8 cellular contexts compared by ENCODE assay signal in the genomic region with DNA sequence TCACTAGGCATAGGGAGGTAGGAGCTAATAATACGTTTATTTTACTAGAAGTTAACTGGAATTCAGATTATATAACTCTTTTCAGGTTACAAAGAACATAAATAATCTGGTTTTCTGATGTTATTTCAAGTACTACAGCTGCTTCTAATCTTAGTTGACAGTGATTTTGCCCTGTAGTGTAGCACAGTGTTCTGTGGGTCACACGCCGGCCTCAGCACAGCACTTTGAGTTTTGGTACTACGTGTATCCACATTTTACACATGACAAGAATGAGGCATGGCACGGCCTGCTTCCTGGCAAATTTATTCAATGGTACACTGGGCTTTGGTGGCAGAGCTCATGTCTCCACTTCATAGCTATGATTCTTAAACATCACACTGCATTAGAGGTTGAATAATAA. TPM values are rescaled to one million over a fixed set of nuclear protein-coding genes. Genes with fewer than 3 reads are reported as not detected.
A peak's percentile ranks its signal among the peaks of the same experiment; 100 is the strongest.
DNase-seq lines count a peak whose midpoint lies in the region; ATAC-seq, FAIRE-seq and TF ChIP-seq lines count a peak whose summit lies in the region.

No MANE protein-coding gene starts in this region.

- intact Hi-C loops in K562 (cut with micrococcal nuclease), result no loop called here
- intact Hi-C loops in testis (cut with DNase I; ENCODE audit: low total_unique reads), result no loop called here
- intact Hi-C loops in left colon (cut with DNase I, micrococcal nuclease), result no loop called here

- no peaks in the 10 kb centered on the region for H3K79me2 ChIP-seq in K562 (ENCODE audit: control insufficient read depth, insufficient read depth, low read length)

- no TSS peak for BruUV-seq in K562 (replicated peaks; lab: Mats Ljungman, UMichigan)

- H3K9me1 ChIP-seq in K562 (ENCODE audit: control insufficient read depth, insufficient read depth, low read length), result no peaks in the 10 kb centered on the region

- no peak for TF ChIP-seq CTCF in K562 (IDR thresholded peaks at IDR 0.05 in 2 of 3, conservative IDR thresholded peaks at IDR 0.05 in 1 of 3; ENCODE audit: insufficient read depth in 2 of 3, low read depth in 1 of 3, low read length in 3 of 3)
- TF ChIP-seq CTCF in testis (IDR thresholded peaks at IDR 0.05), result no peak

- WGBS in K562 (ENCODE audit: insufficient coverage, low coverage, missing lambda C conversion rate), result 53% methylated on average over 5 of the region's 5 CpGs
- 28 to 43% methylated on average over 5 of the region's 5 CpGs for WGBS in testis, 2 donors

- H3K27me3 ChIP-seq in K562 (ENCODE audit: control insufficient read depth in 2 of 2, insufficient read depth in 2 of 2, low read length in 2 of 2) (no peaks in the 10 kb centered on the region), testis (no peaks in the 10 kb centered on the region)

- peak; percentile 16 for DNase-seq in NCI-H2227 (lab: John Stamatoyannopoulos, UW; ENCODE audit: unreplicated experiment)
- DNase-seq in NCI-H2227 treated with DMSO at 0.1 percent for 48 hours (lab: John Stamatoyannopoulos, UW), result no peak
- no peak for DNase-seq in K562 (ENCODE audit: extremely low read depth in 1 of 4, low spot score in 3 of 4)
- DNase-seq in left kidney (ENCODE audit: low read depth, low spot score), result peak; percentile 32
- peak; percentile 36 for DNase-seq in testis
- DNase-seq in left colon, result no peak
- no peak for DNase-seq in stimulated activated CD4-positive, alpha-beta T cell treated with anti-CD3 and anti-CD28 coated beads, Interleukin-2, amount 100 ng/mL, for 24 hours

- peak; percentile 35 for FAIRE-seq in K562 (lab: Jason Lieb, UNC)

- TF ChIP-seq POLR2A in K562 (conservative IDR thresholded peaks at IDR 0.05), result no peak
- no peak for TF ChIP-seq POLR2A in testis (IDR thresholded peaks at IDR 0.05)

- ATAC-seq in K562 (0 out of 3 replicates have a peak, but pooled peaks have one; percentile 6), left colon (no peak), GM19035 (IDR thresholded peaks at IDR 0.05; ENCODE audit: unreplicated experiment) (no peak)

- H3K27ac ChIP-seq in K562 (ENCODE audit: extremely low read depth, low read depth, low read length) (no peak overlapping the region; the same call in 2 of the 3 replicates), testis (peak overlapping the region; percentile 84 to 93)

- H3K9ac ChIP-seq in K562 (ENCODE audit: insufficient read depth in 1 of 2, low read depth in 2 of 2, low read length in 2 of 2), result peak overlapping the region in 1 of 2 experiments; percentile 70; a peak in 2 of 4 replicates

- H3K9me3 ChIP-seq in K562 (replicated peaks; ENCODE audit: control insufficient read depth, insufficient read depth, low read depth, low read length) (no peaks in the 10 kb centered on the region), testis (no peaks in the 10 kb centered on the region)

- TF ChIP-seq EP300 in K562 (IDR thresholded peaks at IDR 0.05; ENCODE audit: low read length), result no peak

- H3K4me1 ChIP-seq in K562 (replicated peaks in 1 of 2; ENCODE audit: control insufficient read depth in 2 of 2, insufficient read depth in 2 of 2, low read length in 2 of 2) (peaks cover 9% of the 10 kb centered on the region in 2 experiments; a peak in 4 of 5 replicates), testis (no peaks in the 10 kb centered on the region)

- in situ Hi-C loops in K562 (cut with MboI), result no loop called here

- TF ChIP-seq RAD21 in K562 (CRISPR knock-in tag; conservative IDR thresholded peaks at IDR 0.05 in 1 of 2, IDR thresholded peaks at IDR 0.05 in 1 of 2), result no peak

- CTCF ChIA-PET in K562 (lab: Yijun Ruan, JAX; ENCODE audit: low intra/inter-chr PET ratio), result no interaction called here

- peak overlapping the region; percentile 84 for H3K4me2 ChIP-seq in K562 (ENCODE audit: insufficient read depth, low read length)

- POLR2A ChIA-PET in K562 (lab: Yijun Ruan, JAX), result interaction anchor here (0.9 to 5.0 kb wide), 14 partner anchors 14 to 481 kb away, joined by 3 to 34 read pairs (median 5); a partner anchor contains a TSS

- H4K20me1 ChIP-seq in K562 (replicated peaks; ENCODE audit: control insufficient read depth, insufficient read depth, low read length), result no peaks in the 10 kb centered on the region

- H2AFZ ChIP-seq in K562 (ENCODE audit: low read depth, low read length), result peak overlapping the region; percentile 90

- H3K4me3 ChIP-seq in K562 (peak overlapping the region; percentile 56; the same call in 1 of the 2 replicates), testis (peak overlapping the region in 1 of 2 donors; percentile 75)

- H3K36me3 ChIP-seq in K562 (ENCODE audit: control insufficient read depth, insufficient read depth, low read length) (no peaks in the 10 kb centered on the region), testis (ENCODE audit: low read depth, missing control alignments) (no peaks in the 10 kb centered on the region)

TF ChIP-seq in K562, 482 proteins besides CTCF, POLR2A, EP300 and RAD21:
- TF ChIP-seq HSF4 (CRISPR knock-in tag; IDR thresholded peaks at IDR 0.05; ENCODE audit: borderline replicate concordance) (no peak), PPARD (CRISPR knock-in tag; IDR thresholded peaks at IDR 0.05) (no peak), KLF1 (tag; IDR thresholded peaks at IDR 0.05) (no peak), SNRNP70 (optimal IDR thresholded peaks at IDR 0.05; ENCODE audit: low read depth, low read length) (no peak), ELF2 (CRISPR knock-in tag; IDR thresholded peaks at IDR 0.05) (no peak), ZNF224 (CRISPR knock-in tag; IDR thresholded peaks at IDR 0.05) (no peak), DDX20 (tag; IDR thresholded peaks at IDR 0.05; ENCODE audit: low read depth) (0 out of 2 replicates have a peak, but pooled peaks have one; percentile 15), RBM25 (IDR thresholded peaks at IDR 0.05; ENCODE audit: low read depth, low read length, severe bottlenecking) (no peak), CHD4 (IDR thresholded peaks at IDR 0.05; ENCODE audit: insufficient read depth, insufficient replicate concordance, low read depth, low read length, poor library complexity, severe bottlenecking) (no peak), ELF1 (tag; IDR thresholded peaks at IDR 0.05) (peak; percentile 4; the same call in 1 of the 2 replicates), RFX5 (IDR thresholded peaks at IDR 0.05; ENCODE audit: low read depth, low read length) (no peak), MAFF (IDR thresholded peaks at IDR 0.05; ENCODE audit: low read length) (no peak), TAF15 (IDR thresholded peaks at IDR 0.05; ENCODE audit: low read depth, low read length) (no peak), MTA2 (IDR thresholded peaks at IDR 0.05; ENCODE audit: low read depth) (no peak)
- TF ChIP-seq, protein P1, sequence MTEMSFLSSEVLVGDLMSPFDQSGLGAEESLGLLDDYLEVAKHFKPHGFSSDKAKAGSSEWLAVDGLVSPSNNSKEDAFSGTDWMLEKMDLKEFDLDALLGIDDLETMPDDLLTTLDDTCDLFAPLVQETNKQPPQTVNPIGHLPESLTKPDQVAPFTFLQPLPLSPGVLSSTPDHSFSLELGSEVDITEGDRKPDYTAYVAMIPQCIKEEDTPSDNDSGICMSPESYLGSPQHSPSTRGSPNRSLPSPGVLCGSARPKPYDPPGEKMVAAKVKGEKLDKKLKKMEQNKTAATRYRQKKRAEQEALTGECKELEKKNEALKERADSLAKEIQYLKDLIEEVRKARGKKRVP (CRISPR knock-in tag; IDR thresholded peaks at IDR 0.05), result no peak
- TF ChIP-seq, protein P2, sequence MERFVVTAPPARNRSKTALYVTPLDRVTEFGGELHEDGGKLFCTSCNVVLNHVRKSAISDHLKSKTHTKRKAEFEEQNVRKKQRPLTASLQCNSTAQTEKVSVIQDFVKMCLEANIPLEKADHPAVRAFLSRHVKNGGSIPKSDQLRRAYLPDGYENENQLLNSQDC (CRISPR knock-in tag; IDR thresholded peaks at IDR 0.05), result no peak
TF ChIP-seq in K562: peak in this region for 2.

RNA-seq across cellular contexts. Expression of a gene that starts 1.1 kb away (rescaled TPM):
- total RNA-seq in K562 (2011; cell fraction: chromatin; rRNA removed; ENCODE audit: low replicate concordance), result 2.3 and 3.3 TPM in 2 replicates
- 1.3 and 2.2 TPM in 2 replicates for total RNA-seq in K562 (2011; cell fraction: nucleolus; rRNA removed)
- total RNA-seq in K562 (2011; cell fraction: nucleoplasm; rRNA removed), result 2.1 and 3.3 TPM in 2 replicates
- total RNA-seq in K562 (2014; rRNA removed), result 0.14 and 0.73 TPM in 2 replicates
- total RNA-seq in K562 (2014; rRNA removed; fragmentation: Illumina TruSeq; extraction: Trizol), result 0.76 and 1.1 TPM in 2 replicates
- 1.2 and 1.3 TPM in 2 replicates for total RNA-seq in K562 (2015; rRNA removed; fragmentation: Illumina TruSeq; extraction: Trizol)
- 0.58 and 0.98 TPM in 2 replicates for total RNA-seq in K562 (2021)
- 0.54 and 1.1 TPM in 2 replicates for polyA plus RNA-seq in K562 (2011; rRNA removed)
- 0.66 and 0.88 TPM in 2 replicates for polyA plus RNA-seq in K562 (2011; cell fraction: cytosol; rRNA removed)
- 0.65 and 0.95 TPM in 2 replicates for polyA plus RNA-seq in K562 (2011; cell fraction: nucleus; rRNA removed)
- polyA plus RNA-seq in K562 (2012), result 1.8 and 2.4 TPM in 2 replicates
- 0.78 and 0.89 TPM in 2 replicates for polyA plus RNA-seq in K562 (2014; fragmentation: Illumina TruSeq; extraction: Trizol)
- polyA plus RNA-seq in K562 (2014; fragmentation: Nextera tagmentation; extraction: Ambion mirVana), result under 1 TPM; 0.17 to 0.31 TPM
- 0.84 and 1.2 TPM in 2 replicates for polyA plus RNA-seq in K562 (2014; rRNA removed)
- 1.3 and 1.7 TPM in 2 replicates for polyA minus RNA-seq in K562 (2011; rRNA and poly(A)+ RNA removed)
- polyA minus RNA-seq in K562 (2011; cell fraction: cytosol; rRNA and poly(A)+ RNA removed), result 0.95 TPM in 1 of 2 replicates, not detected in the other
- polyA minus RNA-seq in K562 (2011; cell fraction: nucleus; rRNA and poly(A)+ RNA removed), result 0.44 and 0.94 TPM in 2 replicates
- 1 to 10 TPM; 4.1 to 5.1 TPM for total RNA-seq in testis
- 4.8 TPM for polyA plus RNA-seq in testis (ENCODE audit: insufficient read depth, low read depth, low replicate concordance)
- 10 to 100 TPM in 1 of 2 donors, 1 to 10 TPM in 1; 8.2 to 12.0 TPM for total RNA-seq in left colon

Comparison
In these comparisons a context has a peak if more than half of its experiments do, and no peak if none do; other contexts are left out.
1. DNase-seq: peak in NCI-H2227 (single experiment), left kidney (single experiment) and testis (single experiment); none in NCI-H2227 treated with DMSO at 0.1 percent for 48 hours (single experiment), K562 (0 of 4), left colon (0 of 2) and stimulated activated CD4-positive, alpha-beta T cell treated with anti-CD3 and anti-CD28 coated beads, Interleukin-2, amount 100 ng/mL, for 24 hours (0 of 2).